1 cellular context compared by ENCODE assay signal in the genomic region with DNA sequence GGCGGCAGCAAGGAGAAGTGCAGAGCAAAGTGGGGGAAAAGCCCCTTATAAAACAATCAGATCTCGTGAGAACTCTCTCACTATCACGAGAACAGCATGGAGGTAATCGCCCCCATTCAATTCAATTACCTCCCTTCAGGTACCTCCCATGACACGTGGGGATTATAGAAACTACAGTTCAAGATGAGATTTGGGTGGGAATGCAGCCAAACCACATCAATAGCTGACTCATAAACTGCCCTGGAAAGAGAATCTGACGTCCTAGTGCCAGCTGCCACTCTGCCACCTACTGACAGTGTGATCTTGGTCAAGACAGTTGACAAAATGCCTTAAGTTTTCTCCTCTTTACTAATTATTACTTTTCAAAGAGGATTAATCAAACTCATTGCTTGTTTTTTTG.
TF ChIP-seq lines count a peak whose summit lies in the region.

No MANE protein-coding gene starts in this region.

TF ChIP-seq in K562, 482 proteins besides CTCF, POLR2A, EP300 and RAD21 (continued from another document):
- TF ChIP-seq, protein P1, sequence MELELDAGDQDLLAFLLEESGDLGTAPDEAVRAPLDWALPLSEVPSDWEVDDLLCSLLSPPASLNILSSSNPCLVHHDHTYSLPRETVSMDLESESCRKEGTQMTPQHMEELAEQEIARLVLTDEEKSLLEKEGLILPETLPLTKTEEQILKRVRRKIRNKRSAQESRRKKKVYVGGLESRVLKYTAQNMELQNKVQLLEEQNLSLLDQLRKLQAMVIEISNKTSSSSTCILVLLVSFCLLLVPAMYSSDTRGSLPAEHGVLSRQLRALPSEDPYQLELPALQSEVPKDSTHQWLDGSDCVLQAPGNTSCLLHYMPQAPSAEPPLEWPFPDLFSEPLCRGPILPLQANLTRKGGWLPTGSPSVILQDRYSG (tag; conservative IDR thresholded peaks at IDR 0.05; ENCODE audit: low read depth): no peak
- no peak for TF ChIP-seq NRF1 (conservative IDR thresholded peaks at IDR 0.05 in 1 of 2, IDR thresholded peaks at IDR 0.05 in 1 of 2)
